8 cellular contexts compared by ENCODE assay signal in the genomic region with DNA sequence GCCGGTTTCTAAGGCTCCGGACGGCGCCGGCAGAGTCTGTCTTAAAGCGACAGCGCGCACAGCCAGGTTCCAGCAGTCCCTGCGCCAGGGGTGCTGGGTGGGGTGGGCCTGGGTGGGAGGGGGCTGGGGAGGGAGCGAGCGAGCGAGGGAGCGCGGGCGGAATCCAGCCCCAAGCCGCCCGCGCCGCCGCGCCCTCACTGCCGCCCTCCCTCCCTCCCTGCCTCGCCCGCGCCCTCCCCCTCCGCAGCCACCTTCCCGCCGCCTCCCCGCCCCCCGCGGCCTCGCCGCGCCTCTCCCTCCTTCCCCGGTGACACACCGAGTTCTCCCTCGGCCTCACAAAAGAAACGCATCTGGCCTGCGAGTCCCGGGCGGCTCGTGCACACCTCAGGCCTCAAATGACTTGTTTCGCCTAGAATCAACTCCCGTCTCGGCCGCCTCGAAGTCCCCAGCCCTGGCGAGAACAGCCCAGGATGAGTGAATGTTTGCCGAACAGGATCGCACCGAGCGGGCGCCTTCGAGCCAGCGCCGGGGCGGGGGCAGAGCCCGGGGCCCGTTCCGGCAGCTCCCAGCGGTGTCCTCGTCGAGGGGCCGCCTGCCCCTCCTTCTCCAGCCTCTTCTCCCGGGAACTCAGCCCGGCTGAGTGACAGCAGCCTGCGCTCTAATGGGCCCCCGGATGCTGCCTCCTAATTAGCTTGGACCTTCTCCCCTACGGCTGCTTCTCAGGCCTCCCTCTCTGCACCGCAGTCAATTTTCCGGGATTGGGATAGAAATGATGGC. TPM values are rescaled to one million over a fixed set of nuclear protein-coding genes. Genes with fewer than 3 reads are reported as not detected.
DNase-seq lines count a peak whose midpoint lies in the region; TF ChIP-seq lines count a peak whose summit lies in the region.

A gene (minus strand): TSS at position 43 of the 777 bp plus-strand sequence. CDS start 347 bp downstream, outside the sequence.

- peak within 1 kb of the TSS; percentile 90 for H3K4me3 ChIP-seq in SU-DHL-6 (ENCODE audit: insufficient read depth, low read length, poor library complexity, severe bottlenecking)
- peak within 1 kb of the TSS; percentile 46 to 47 for H3K4me3 ChIP-seq in muscle layer of colon (ENCODE audit: low read depth in 1 of 2, low read length in 2 of 2)

- H4K20me1 ChIP-seq in SU-DHL-6 (ENCODE audit: low read depth, low read length) = no peaks in the 10 kb centered on the region

- peak within 1 kb of the TSS; percentile 43 to 86 (median 71) for H3K27ac Mint-ChIP-seq in IgD-negative memory B cell

- TF ChIP-seq CTCF in SU-DHL-6 (IDR thresholded peaks at IDR 0.05; ENCODE audit: insufficient read depth, low read length, poor library complexity, severe bottlenecking) = no peak

- H3F3A ChIP-seq in SU-DHL-6 (ENCODE audit: insufficient read depth) = no peaks in the 10 kb centered on the region; the same call in 1 of the 2 replicates

- peaks cover 61% of the 10 kb centered on the region for H3K27me3 Mint-ChIP-seq in IgD-negative memory B cell

- peak within 1 kb of the TSS; percentile 88 for H2AFZ ChIP-seq in SU-DHL-6 (ENCODE audit: low read depth, low read length, severe bottlenecking)

- peaks cover 12 to 27% (median 22%) of the 10 kb centered on the region in 3 donors for H3K4me1 Mint-ChIP-seq in IgD-negative memory B cell

- H3K4me3 Mint-ChIP-seq in IgD-negative memory B cell = peak within 1 kb of the TSS; percentile 72 to 95 (median 83)

- no peaks in the 10 kb centered on the region for H3K9me2 ChIP-seq in SU-DHL-6 (replicated peaks; ENCODE audit: insufficient read depth, low read length)

- H3K36me3 ChIP-seq in SU-DHL-6 (ENCODE audit: low read length) (no peaks in the 10 kb centered on the region), muscle layer of colon (ENCODE audit: insufficient read depth, low read length) (no peaks in the 10 kb centered on the region)

- H3K27ac ChIP-seq in SU-DHL-6 (ENCODE audit: low read depth, low read length) = peak within 1 kb of the TSS; percentile 50
- H3K27ac ChIP-seq in muscle layer of colon (ENCODE audit: low read depth, low read length) = no peak within 1 kb of the TSS

- H3K4me2 ChIP-seq in SU-DHL-6 (ENCODE audit: low read depth, low read length, poor library complexity, severe bottlenecking) = peak within 1 kb of the TSS; percentile 65

- H3K9ac ChIP-seq in SU-DHL-6 (ENCODE audit: low read length) (peak within 1 kb of the TSS; percentile 84), muscle layer of colon (ENCODE audit: low read length) (no peak within 1 kb of the TSS)

- peaks cover 3 to 8% (median 4%) of the 10 kb centered on the region in 3 donors for H3K9me3 Mint-ChIP-seq in IgD-negative memory B cell

- no peaks in the 10 kb centered on the region for H3K36me3 Mint-ChIP-seq in IgD-negative memory B cell

- peaks cover 18% of the 10 kb centered on the region for H3K79me2 ChIP-seq in SU-DHL-6 (ENCODE audit: insufficient read depth, low read length)

- no peaks in the 10 kb centered on the region for H3K9me3 ChIP-seq in SU-DHL-6 (ENCODE audit: insufficient read depth, low read length)
- no peaks in the 10 kb centered on the region for H3K9me3 ChIP-seq in muscle layer of colon (ENCODE audit: low read length)

- DNase-seq in DMS79 (lab: John Stamatoyannopoulos, UW) = peak; percentile 14
- peak; percentile 81 for DNase-seq in dedifferentiated amniotic fluid mesenchymal stem cell (ENCODE audit: extremely low spot score)
- DNase-seq in ureter (ENCODE audit: low spot score) = peak; percentile 83
- DNase-seq in NK-92 (lab: John Stamatoyannopoulos, UW; ENCODE audit: unreplicated experiment) = no peak
- DNase-seq in inferior parietal cortex (ENCODE audit: extremely low spot score) = no peak

- H3K4me1 ChIP-seq in muscle layer of colon (ENCODE audit: insufficient read depth, low read length) = peaks cover 27% of the 10 kb centered on the region

- H3K27me3 ChIP-seq in SU-DHL-6 (ENCODE audit: low read length) (no peaks in the 10 kb centered on the region), muscle layer of colon (ENCODE audit: control insufficient read depth in 1 of 2, insufficient read depth in 2 of 2, low read length in 2 of 2) (peaks cover 80 to 96% of the 10 kb centered on the region in 2 donors)

RNA-seq across cellular contexts. Expression of the gene that starts here (rescaled TPM):
- polyA plus RNA-seq in IgD-negative memory B cell = 0.38 TPM
- total RNA-seq in ureter = 20.6 TPM

Comparison
In these comparisons a context has a peak if more than half of its experiments do, and no peak if none do; other contexts are left out.
1. DNase-seq: peak in DMS79 (single experiment), dedifferentiated amniotic fluid mesenchymal stem cell (single experiment) and ureter (single experiment); none in NK-92 (single experiment) and inferior parietal cortex (single experiment).